26 cellular contexts compared by ENCODE assay signal in the genomic region with DNA sequence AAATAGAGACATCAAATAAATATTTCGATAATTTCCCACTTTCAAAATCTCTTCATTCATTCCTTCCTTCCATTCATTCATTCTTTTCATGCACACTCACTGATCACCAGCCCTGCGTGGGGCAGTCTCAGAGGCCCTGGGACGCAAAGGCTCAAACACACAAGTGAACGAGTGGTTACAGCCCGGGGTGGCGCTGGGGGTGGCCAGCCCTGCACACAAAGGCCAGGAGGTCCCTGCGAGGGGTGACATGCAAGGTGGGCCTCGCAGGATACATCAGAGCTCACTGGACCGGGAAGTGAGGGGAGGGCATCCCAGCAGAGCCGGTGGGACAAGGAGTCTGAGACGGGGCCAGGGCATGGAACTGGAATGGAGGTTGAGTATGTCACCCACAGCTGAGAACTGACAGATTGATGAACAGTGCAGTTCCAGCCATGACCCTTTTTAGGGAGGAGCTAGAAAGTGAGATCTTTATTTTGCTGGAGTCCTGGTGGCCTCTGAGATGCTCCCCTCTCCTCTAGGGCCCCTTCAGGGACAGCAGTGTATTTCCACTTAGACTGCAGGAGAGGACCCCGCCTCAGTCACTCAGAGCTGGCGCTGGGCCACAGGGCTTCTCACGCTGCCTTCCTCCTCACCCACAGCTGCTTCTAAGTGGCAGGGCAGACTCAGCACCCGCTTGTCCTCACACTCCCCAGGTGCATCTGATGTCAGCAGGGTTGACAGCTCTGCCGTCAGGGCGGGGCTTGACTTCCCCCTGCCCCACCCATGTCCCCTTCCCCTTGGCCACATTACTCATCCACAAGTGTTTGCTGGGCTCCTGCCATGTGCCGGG. TPM values are rescaled to one million over a fixed set of nuclear protein-coding genes. Genes with fewer than 3 reads are reported as not detected.
DNase-seq lines count a peak whose midpoint lies in the region; ATAC-seq, FAIRE-seq and TF ChIP-seq lines count a peak whose summit lies in the region.
"Had no signal": no experiment of that assay in that cellular context is flagged by ENCODE, and none has a peak within 500 bp of the region (broad histone marks: within the 10 kb centered on the region; RNA-seq: fewer than 3 reads in every experiment).

No MANE protein-coding gene starts in this region.

- H3K36me3 ChIP-seq in PC-3 (ENCODE audit: low read depth, low read length) = 0 out of 2 replicates have a peak, but pooled peaks cover 5% of the 10 kb centered on the region

- H3F3A ChIP-seq in PC-3 (ENCODE audit: low read length, unreplicated experiment) = no peaks in the 10 kb centered on the region

- FAIRE-seq in D721Med (lab: Jason Lieb, UNC) = no peak
- FAIRE-seq: islet of Langerhans had no signal

- no peaks in the 10 kb centered on the region for H4K20me1 ChIP-seq in PC-3 (ENCODE audit: low read length)

- H3K9me2 ChIP-seq in PC-3 (replicated peaks; ENCODE audit: low read length) = no peaks in the 10 kb centered on the region

- peaks cover 0 to 2% (median 0%) of the 10 kb centered on the region in 7 donors for H3K9me3 Mint-ChIP-seq in CD14-positive monocyte
- H3K9me3 Mint-ChIP-seq: activated CD4-positive, alpha-beta T cell treated with anti-CD3 and anti-CD28 coated beads, Interleukin-2, amount 10 ng/mL, durations not matched to agents 24 days and 14 days; T-helper 1 cell treated with Interleukin-12 subunit alpha and Interleukin-12 subunit beta and Interleukin-4 antibody, amounts not matched to agents 30 μg/mL and 1 μg/mL, for 36 hours had no signal

- no peak overlapping the region for H2AFZ ChIP-seq in PC-3 (ENCODE audit: low read length)

- no peak for TF ChIP-seq CTCF in CD14-positive monocyte (IDR thresholded peaks at IDR 0.05)
- no peak for TF ChIP-seq CTCF in PC-3 (conservative IDR thresholded peaks at IDR 0.05; ENCODE audit: low read depth, low read length)
- TF ChIP-seq CTCF in D721Med (IDR thresholded peaks at IDR 0.05; ENCODE audit: insufficient read depth, missing control alignments) = no peak

- CTCF ChIA-PET in PC-3 (lab: Charles Lee) = no interaction called here

- H3K4me2 ChIP-seq in PC-3 (ENCODE audit: low read length) = no peak overlapping the region

- no peaks in the 10 kb centered on the region for H3K27me3 ChIP-seq in PC-3 (ENCODE audit: low read length)
- H3K27me3 ChIP-seq: adrenal gland, cardiac muscle cell had no signal

- POLR2A ChIA-PET in PC-3 (lab: Charles Lee; ENCODE audit: unreplicated experiment) = no interaction called here

- peaks cover 0 to 2% (median 0%) of the 10 kb centered on the region in 3 donors for H3K27me3 Mint-ChIP-seq in CD14-positive monocyte (ENCODE audit: low read depth in 3 of 3)
- H3K27me3 Mint-ChIP-seq: activated CD4-positive, alpha-beta T cell treated with anti-CD3 and anti-CD28 coated beads, Interleukin-2, amount 10 ng/mL, durations not matched to agents 24 days and 14 days; B cell had no signal

- DNase-seq in DMS153 (lab: John Stamatoyannopoulos, UW) (peak; percentile 22), DMS153 treated with DMSO at 0.1 percent for 48 hours (lab: John Stamatoyannopoulos, UW; ENCODE audit: unreplicated experiment) (no peak), CD14-positive monocyte (ENCODE audit: low spot score) (peak; percentile 79), PC-3 (peak; percentile 59), left kidney (ENCODE audit: low read depth, low spot score) (peak; percentile 68), NOMO-1 (lab: John Stamatoyannopoulos, UW; ENCODE audit: unreplicated experiment in 2 of 2) (no peak), D721Med (ENCODE audit: insufficient read length, low spot score) (no peak), OCI-M1 (lab: John Stamatoyannopoulos, UW) (no peak)
- DNase-seq: activated CD4-positive, alpha-beta T cell treated with anti-CD3 and anti-CD28 coated beads, Interleukin-2, amount 10 ng/mL, durations not matched to agents 24 days and 14 days; activated CD8-positive, alpha-beta memory T cell treated with anti-CD3 and anti-CD28 coated beads, Interleukin-2, amount 50 U/mL, for 48 hours; activated effector memory CD4-positive, alpha-beta T cell treated with anti-CD3 and anti-CD28 coated beads, Interleukin-2, amount 50 U/mL, for 16 hours; adrenal gland; foreskin melanocyte; GF-D8; hippocampal formation; lower lobe of right lung; NCI-H1694; NCI-H510A treated with DMSO at 0.1 percent for 48 hours; occipital lobe; SIG-M5; substantia nigra had no signal

- intact Hi-C loops in CD14-positive monocyte (cut with micrococcal nuclease) = no loop called here
- intact Hi-C loops in PC-3 (cut with micrococcal nuclease) = no loop called here

- no peak overlapping the region for H3K4me3 ChIP-seq in PC-3 (ENCODE audit: low read length)
- H3K4me3 ChIP-seq: adrenal gland, cardiac muscle cell, lower lobe of right lung had no signal

- H3K79me2 ChIP-seq in PC-3 (ENCODE audit: low read length) = no peaks in the 10 kb centered on the region

- H3K27ac Mint-ChIP-seq in CD14-positive monocyte = peak overlapping the region in 5 of 7 donors; percentile 30 to 76 (median 74)
- H3K27ac Mint-ChIP-seq: activated CD4-positive, alpha-beta T cell treated with anti-CD3 and anti-CD28 coated beads, Interleukin-2, amount 10 ng/mL, durations not matched to agents 24 days and 14 days; B cell; T-helper 1 cell treated with Interleukin-12 subunit alpha and Interleukin-12 subunit beta and Interleukin-4 antibody, amounts not matched to agents 30 μg/mL and 1 μg/mL, for 36 hours had no signal

- H3K27ac ChIP-seq in PC-3 (ENCODE audit: low read length) = no peak overlapping the region
- H3K27ac ChIP-seq: 22Rv1, adrenal gland, cardiac muscle cell, lower lobe of right lung had no signal

- H3K9me3 ChIP-seq in PC-3 (ENCODE audit: low read length) = no peaks in the 10 kb centered on the region
- H3K9me3 ChIP-seq: adrenal gland, lower lobe of right lung had no signal

- no peak overlapping the region for H3K4me3 Mint-ChIP-seq in CD14-positive monocyte
- H3K4me3 Mint-ChIP-seq: activated CD4-positive, alpha-beta T cell treated with anti-CD3 and anti-CD28 coated beads, Interleukin-2, amount 10 ng/mL, durations not matched to agents 24 days and 14 days; B cell; T-helper 1 cell treated with Interleukin-12 subunit alpha and Interleukin-12 subunit beta and Interleukin-4 antibody, amounts not matched to agents 30 μg/mL and 1 μg/mL, for 36 hours had no signal

- H3K4me1 ChIP-seq in PC-3 (ENCODE audit: insufficient read depth, low read length) = peaks cover 12% of the 10 kb centered on the region

- ATAC-seq in PC-3 = peak; percentile 86

- peaks cover 26% of the 10 kb centered on the region for H3K4me1 Mint-ChIP-seq in CD14-positive monocyte
- H3K4me1 Mint-ChIP-seq: activated CD4-positive, alpha-beta T cell treated with anti-CD3 and anti-CD28 coated beads, Interleukin-2, amount 10 ng/mL, durations not matched to agents 24 days and 14 days had no signal

- peaks cover 39 to 79% of the 10 kb centered on the region in 2 donors for H3K36me3 Mint-ChIP-seq in CD14-positive monocyte

- BruUV-seq in PC-3 (replicated peaks; lab: Mats Ljungman, UMichigan) = no TSS peak

- H3K9ac ChIP-seq in PC-3 (ENCODE audit: low read length) = no peak overlapping the region

RNA-seq across cellular contexts. Expression of a gene that starts 29.7 kb away (rescaled TPM):
- polyA plus RNA-seq in CD14-positive monocyte = 10 to 100 TPM; 13.4 to 17.4 TPM
- 25.0 and 41.4 TPM in 2 replicates for total RNA-seq in PC-3 (2014; rRNA removed)

RNA-seq across cellular contexts. Expression of a gene that starts 43.3 kb away (rescaled TPM):
- polyA plus RNA-seq in CD14-positive monocyte = 1 to 10 TPM; 1.8 to 3.0 TPM
- total RNA-seq in PC-3 (2014; rRNA removed) = 9.7 and 24.7 TPM in 2 replicates

RNA-seq across cellular contexts. Expression of a gene that starts 46.8 kb away (rescaled TPM):
- polyA plus RNA-seq in CD14-positive monocyte = 10 to 100 TPM; 31.6 to 32.5 TPM
- total RNA-seq in PC-3 (2014; rRNA removed) = 65.2 and 76.3 TPM in 2 replicates

Comparison
In these comparisons a context has a peak if more than half of its experiments do, and no peak if none do; other contexts are left out.
1. DNase-seq: peak in DMS153 (single experiment), CD14-positive monocyte (single experiment), PC-3 (single experiment) and left kidney (single experiment); none in DMS153 treated with DMSO at 0.1 percent for 48 hours (single experiment), NOMO-1 (0 of 2), D721Med (single experiment) and OCI-M1 (single experiment).